Comparison of ENCODE assay signal across 8 cellular contexts in the genomic region with DNA sequence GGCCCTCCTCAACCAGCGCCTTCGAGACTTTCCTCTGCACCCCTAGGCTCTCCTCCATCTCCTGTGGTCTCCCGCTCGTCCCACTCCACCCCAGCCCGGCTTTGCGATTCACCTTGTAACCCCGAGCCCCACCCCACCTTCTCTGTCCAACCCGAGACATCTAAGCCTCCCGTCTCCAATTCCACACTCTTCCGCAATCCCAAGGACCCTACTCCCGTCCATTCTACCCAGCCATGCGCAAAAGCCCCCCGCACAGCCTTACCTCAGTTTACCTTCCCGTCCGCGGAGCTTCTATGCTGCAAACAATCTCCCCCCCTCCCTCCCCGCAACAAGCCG. TPM values are rescaled to one million over a fixed set of nuclear protein-coding genes. Genes with fewer than 3 reads are reported as not detected.
DNase-seq lines count a peak whose midpoint lies in the region; ATAC-seq and TF ChIP-seq lines count a peak whose summit lies in the region.

No MANE protein-coding gene starts in this region.

- peak overlapping the region; percentile 96 to 99 (median 96) for H3K27ac ChIP-seq in stomach

- no peak for TF ChIP-seq CTCF in stomach (IDR thresholded peaks at IDR 0.05)

- H3K9me3 Mint-ChIP-seq in activated CD8-positive, alpha-beta T cell treated with anti-CD3 and anti-CD28 coated beads, Interleukin-2, amount 10 ng/mL, durations not matched to agents 7 days and 5 days (ENCODE audit: insufficient read depth): no peaks in the 10 kb centered on the region

- H3K27me3 Mint-ChIP-seq in activated CD8-positive, alpha-beta T cell treated with anti-CD3 and anti-CD28 coated beads, Interleukin-2, amount 10 ng/mL, durations not matched to agents 7 days and 5 days (ENCODE audit: low read depth): no peaks in the 10 kb centered on the region

- intact Hi-C loops in stomach (cut with DNase I; ENCODE audit: low total_unique reads) (no loop called here), posterior vena cava (cut with DNase I) (no loop called here)

- no peak for DNase-seq in activated CD8-positive, alpha-beta T cell treated with anti-CD3 and anti-CD28 coated beads, Interleukin-2, amount 10 ng/mL, durations not matched to agents 7 days and 5 days
- DNase-seq in stomach (no peak), posterior vena cava (ENCODE audit: low spot score) (no peak)
- no peak for DNase-seq in stimulated activated CD4-positive, alpha-beta T cell treated with anti-CD3 and anti-CD28 coated beads, Interleukin-4, amount 100 ng/mL, for 1 hour

- H3K9ac ChIP-seq in iPS-15b (ENCODE audit: low read depth, low read length): peak overlapping the region; percentile 55

- H3K36me3 Mint-ChIP-seq in activated CD8-positive, alpha-beta T cell treated with anti-CD3 and anti-CD28 coated beads, Interleukin-2, amount 10 ng/mL, durations not matched to agents 7 days and 5 days (ENCODE audit: low read depth): peaks cover 30% of the 10 kb centered on the region

- peak overlapping the region; percentile 84 for H3K4me3 Mint-ChIP-seq in activated CD8-positive, alpha-beta T cell treated with anti-CD3 and anti-CD28 coated beads, Interleukin-2, amount 10 ng/mL, durations not matched to agents 7 days and 5 days

- H3K27me3 ChIP-seq in iPS-15b (ENCODE audit: control insufficient read depth, insufficient read depth, low read length) (no peaks in the 10 kb centered on the region), stomach (no peaks in the 10 kb centered on the region)

- H3K4me1 ChIP-seq in iPS-15b (ENCODE audit: control insufficient read depth, insufficient read depth, low read length) (no peaks in the 10 kb centered on the region), stomach (peaks cover 49 to 60% (median 56%) of the 10 kb centered on the region in 4 donors)

- POLR2A ChIA-PET in activated CD8-positive, alpha-beta T cell treated with anti-CD3 and anti-CD28 coated beads, Interleukin-2, amount 10 ng/mL, durations not matched to agents 7 days and 5 days (lab: Charles Lee): interaction anchor here (0.8 to 5.0 kb wide), 9 partner anchors 9 to 81 kb away, joined by 3 to 52 read pairs (median 4); a partner anchor contains a TSS

- peaks cover 46% of the 10 kb centered on the region for H3K4me1 Mint-ChIP-seq in activated CD8-positive, alpha-beta T cell treated with anti-CD3 and anti-CD28 coated beads, Interleukin-2, amount 10 ng/mL, durations not matched to agents 7 days and 5 days (ENCODE audit: low read depth)

- no peaks in the 10 kb centered on the region for H3K9me3 ChIP-seq in iPS-15b (ENCODE audit: control insufficient read depth, insufficient read depth, low read length)
- H3K9me3 ChIP-seq in stomach: no peaks in the 10 kb centered on the region

- H3K4me3 ChIP-seq in iPS-15b (ENCODE audit: low read depth, low read length): peak overlapping the region; percentile 86
- H3K4me3 ChIP-seq in stomach: peak overlapping the region; percentile 76 to 91 (median 90)

- WGBS in stomach, 5 donors: 0 to 1% (median 1%) methylated on average over 18 of the region's 18 CpGs

- H3K36me3 ChIP-seq in iPS-15b (ENCODE audit: control insufficient read depth, insufficient read depth, low read length) (no peaks in the 10 kb centered on the region), stomach (peaks cover 6 to 33% (median 24%) of the 10 kb centered on the region in 4 donors)

- no peak for TF ChIP-seq POLR2A in stomach (IDR thresholded peaks at IDR 0.05)

- CTCF ChIA-PET in activated CD8-positive, alpha-beta T cell treated with anti-CD3 and anti-CD28 coated beads, Interleukin-2, amount 10 ng/mL, durations not matched to agents 7 days and 5 days (lab: Charles Lee): interaction anchor here (0.7 to 4.9 kb wide), 7 partner anchors 12 to 101 kb away, joined by 3 to 69 read pairs (median 8); a partner anchor contains a TSS

- TF ChIP-seq EP300 in stomach (IDR thresholded peaks at IDR 0.05): no peak

- ATAC-seq in GM18867 (IDR thresholded peaks at IDR 0.05; ENCODE audit: unreplicated experiment) (peak; percentile 2), HG02870 (IDR thresholded peaks at IDR 0.05; ENCODE audit: unreplicated experiment) (peak; percentile 1), GM18519 (IDR thresholded peaks at IDR 0.05; ENCODE audit: low FRiP score, unreplicated experiment) (no peak)
- peak; percentile 12 for ATAC-seq in activated CD8-positive, alpha-beta T cell treated with anti-CD3 and anti-CD28 coated beads, Interleukin-2, amount 10 ng/mL, durations not matched to agents 7 days and 5 days

- H3K27ac Mint-ChIP-seq in activated CD8-positive, alpha-beta T cell treated with anti-CD3 and anti-CD28 coated beads, Interleukin-2, amount 10 ng/mL, durations not matched to agents 7 days and 5 days: peak overlapping the region; percentile 98

RNA-seq across cellular contexts. Expression of a gene that starts 0.2 kb away (rescaled TPM):
- total RNA-seq in activated CD8-positive, alpha-beta T cell treated with anti-CD3 and anti-CD28 coated beads, Interleukin-2, amount 10 ng/mL, durations not matched to agents 7 days and 5 days: 10 to 100 TPM; 28.9 to 31.4 TPM
- 10 to 100 TPM; 11.6 to 20.0 (median 14.9) TPM for total RNA-seq in stomach
- polyA plus RNA-seq in stomach: 10 to 100 TPM in 2 of 3 donors, 1 to 10 TPM in 1; 9.6 to 13.6 (median 10.6) TPM
- 10 to 100 TPM; 17.5 to 18.4 TPM for total RNA-seq in posterior vena cava

RNA-seq across cellular contexts. Expression of a gene that starts 12.5 kb away (rescaled TPM):
- 10 to 100 TPM; 48.4 to 54.5 TPM for total RNA-seq in activated CD8-positive, alpha-beta T cell treated with anti-CD3 and anti-CD28 coated beads, Interleukin-2, amount 10 ng/mL, durations not matched to agents 7 days and 5 days
- total RNA-seq in stomach (100 to 1,000 TPM in 1 of 5 donors, 10 to 100 TPM in 4; 17.1 to 142 (median 57.8) TPM), posterior vena cava (10 to 100 TPM; 17.6 to 23.4 TPM)
- polyA plus RNA-seq in stomach: 10 to 100 TPM; 13.0 to 18.0 (median 17.1) TPM

RNA-seq across cellular contexts. Expression of a gene that starts 33.3 kb away (rescaled TPM):
- 10 to 100 TPM; 52.7 to 66.8 TPM for total RNA-seq in activated CD8-positive, alpha-beta T cell treated with anti-CD3 and anti-CD28 coated beads, Interleukin-2, amount 10 ng/mL, durations not matched to agents 7 days and 5 days
- total RNA-seq in stomach (100 to 1,000 TPM in 2 of 5 donors, 10 to 100 TPM in 2, 1 to 10 TPM in 1; 8.4 to 120 (median 87.5) TPM), posterior vena cava (10 to 100 TPM; 14.7 to 17.6 TPM)
- polyA plus RNA-seq in stomach: 10 to 100 TPM; 28.4 to 98.0 (median 44.9) TPM
